8 cellular contexts compared by ENCODE assay signal in the genomic region with DNA sequence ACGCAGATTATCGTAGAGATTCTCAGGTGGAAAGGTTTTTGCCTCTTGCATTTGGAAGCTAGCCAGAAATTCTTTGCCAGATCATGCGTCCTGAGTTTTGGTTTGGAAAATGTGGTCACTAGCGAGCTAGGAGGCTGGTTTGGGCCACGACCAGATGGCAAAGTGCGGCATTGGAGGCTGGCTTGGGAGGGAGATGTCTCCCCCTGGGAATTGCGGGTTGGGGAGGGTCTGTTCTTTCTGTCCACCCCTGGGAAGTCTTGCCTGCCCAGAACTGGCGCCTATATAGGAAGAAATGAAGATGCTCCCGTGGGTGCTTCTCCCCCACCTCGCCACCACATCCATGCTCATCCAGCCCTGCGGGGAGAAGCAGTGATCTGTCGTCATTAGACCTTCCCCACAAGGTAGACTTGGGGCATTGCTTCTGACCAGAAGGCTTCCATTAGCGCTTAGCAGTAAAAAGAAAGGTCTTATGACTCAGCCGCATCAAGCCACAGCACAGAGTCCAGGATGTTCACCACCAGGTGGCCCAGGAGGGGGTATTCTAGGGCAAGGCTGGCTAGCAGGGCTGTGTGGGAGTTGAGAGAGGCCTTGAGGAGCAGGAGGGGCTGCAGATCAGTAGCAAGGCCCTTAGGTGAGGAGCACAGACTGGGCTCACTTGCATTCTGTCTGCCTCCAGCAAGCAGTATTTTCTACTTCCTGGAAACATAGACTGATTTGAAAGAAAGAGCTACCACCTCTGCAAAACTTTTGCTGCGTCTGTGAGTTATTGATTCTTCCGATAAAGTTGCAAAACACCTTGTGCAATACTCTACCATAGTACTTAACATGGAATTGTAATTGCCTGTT. TPM values are rescaled to one million over a fixed set of nuclear protein-coding genes. Genes with fewer than 3 reads are reported as not detected.
DNase-seq lines count a peak whose midpoint lies in the region; ATAC-seq lines count a peak whose summit lies in the region.

No MANE protein-coding gene starts in this region.

- intact Hi-C loops in activated naive CD4-positive, alpha-beta T cell treated with anti-CD3 and anti-CD28 coated beads for 36 hours (cut with micrococcal nuclease): loop anchor here (1.0 to 10.0 kb wide), 6 partner anchors 25 to 875 kb away; partner anchors contain the start of genes KHDRBS1, PUM1, S100PBP and SNRNP40

- H3K4me3 Mint-ChIP-seq in activated naive CD4-positive, alpha-beta T cell treated with anti-CD3 and anti-CD28 coated beads for 36 hours: peak overlapping the region; percentile 99

- no peaks in the 10 kb centered on the region for H3K9me3 Mint-ChIP-seq in activated naive CD4-positive, alpha-beta T cell treated with anti-CD3 and anti-CD28 coated beads for 36 hours

- no peaks in the 10 kb centered on the region for H3K9me3 ChIP-seq in SK-N-MC (ENCODE audit: low read depth, low read length)

- peak overlapping the region; percentile 63; the same call in 1 of the 2 replicates for H3K27ac ChIP-seq in SK-N-MC

- no peaks in the 10 kb centered on the region for H3K36me3 ChIP-seq in SK-N-MC (ENCODE audit: insufficient read depth, low read length)

- no peaks in the 10 kb centered on the region for H3K27me3 Mint-ChIP-seq in activated naive CD4-positive, alpha-beta T cell treated with anti-CD3 and anti-CD28 coated beads for 36 hours (ENCODE audit: low read depth)

- peak; percentile 49 for DNase-seq in NCI-H2196 (lab: John Stamatoyannopoulos, UW; ENCODE audit: unreplicated experiment)
- DNase-seq in NCI-H2196 treated with DMSO at 0.1 percent for 48 hours (lab: John Stamatoyannopoulos, UW; ENCODE audit: unreplicated experiment): no peak
- DNase-seq in SK-N-MC (ENCODE audit: low read depth, low spot score): no peak
- peak; percentile 91 for DNase-seq in activated naive CD4-positive, alpha-beta T cell treated with anti-CD3 and anti-CD28 coated beads for 36 hours
- DNase-seq in hepatic stellate cell (ENCODE audit: low spot score): peak; percentile 49
- DNase-seq in stimulated activated CD4-positive, alpha-beta T cell treated with anti-CD3 and anti-CD28 coated beads, Interleukin-2, amount 100 ng/mL, for 24 hours: peak; percentile 75 to 79

- no peak overlapping the region for H3K4me3 ChIP-seq in SK-N-MC

- H3K27ac Mint-ChIP-seq in activated naive CD4-positive, alpha-beta T cell treated with anti-CD3 and anti-CD28 coated beads for 36 hours: peak overlapping the region; percentile 96

- peaks cover 70% of the 10 kb centered on the region for H3K4me1 Mint-ChIP-seq in activated naive CD4-positive, alpha-beta T cell treated with anti-CD3 and anti-CD28 coated beads for 36 hours (ENCODE audit: low read depth)

- ATAC-seq in HG03159 (IDR thresholded peaks at IDR 0.05; ENCODE audit: unreplicated experiment): peak; percentile 35
- no peak for ATAC-seq in HG02763 (IDR thresholded peaks at IDR 0.05; ENCODE audit: unreplicated experiment)

- H3K36me3 Mint-ChIP-seq in activated naive CD4-positive, alpha-beta T cell treated with anti-CD3 and anti-CD28 coated beads for 36 hours (ENCODE audit: low read depth): peaks cover 24% of the 10 kb centered on the region

- no peak overlapping the region for H3K9ac ChIP-seq in SK-N-MC (ENCODE audit: insufficient read length)

- CTCF ChIA-PET in activated naive CD4-positive, alpha-beta T cell treated with anti-CD3 and anti-CD28 coated beads for 36 hours (lab: Charles Lee): interaction anchor here (0.7 to 8.9 kb wide), 14 partner anchors 9 to 124 kb away, joined by 3 to 167 read pairs (median 4); partner anchors contain the start of gene SPOCD1

RNA-seq across cellular contexts. Expression of gene PTP4A2, which starts 1.5 kb away (rescaled TPM):
- total RNA-seq in activated naive CD4-positive, alpha-beta T cell treated with anti-CD3 and anti-CD28 coated beads for 36 hours: 100 to 1,000 TPM; 240 to 263 TPM

Comparison
In these comparisons a context has a peak if more than half of its experiments do, and no peak if none do; other contexts are left out.
1. DNase-seq: peak in NCI-H2196 (single experiment), activated naive CD4-positive, alpha-beta T cell treated with anti-CD3 and anti-CD28 coated beads for 36 hours (single experiment), hepatic stellate cell (single experiment) and stimulated activated CD4-positive, alpha-beta T cell treated with anti-CD3 and anti-CD28 coated beads, Interleukin-2, amount 100 ng/mL, for 24 hours (2 of 2); none in NCI-H2196 treated with DMSO at 0.1 percent for 48 hours (single experiment) and SK-N-MC (single experiment).